In genomic region chr14:48011484-48011883, GRCh38 we compare ENCODE assay signal across 6 cellular contexts.
A peak's percentile ranks its signal among the peaks of the same experiment; 100 is the strongest.
DNase-seq lines count a peak whose midpoint lies in the region; ATAC-seq and TF ChIP-seq lines count a peak whose summit lies in the region.
"Not testable (repeated sequence)": the region's sequence is repeated elsewhere in the genome, so short reads cannot be mapped to it uniquely, and the experiment has no call there.

No MANE protein-coding gene starts in this region.

- not testable (repeated sequence) for H3K4me1 ChIP-seq in endodermal cell (ENCODE audit: control insufficient read depth, insufficient read depth, low read length); iPS-18a (ENCODE audit: control insufficient read depth, low read depth, low read length)

- H3K9me3 Mint-ChIP-seq in WTC11: peaks cover 21% of the 10 kb centered on the region
- H3K9me3 Mint-ChIP-seq in endodermal cell, neural crest cell: not testable (repeated sequence)

- not testable (repeated sequence) for ATAC-seq in WTC11

- DNase-seq in ELF-1 (ENCODE audit: low read depth, low spot score) (peak; percentile 17), NCI-H82 treated with DMSO at 0.1 percent for 48 hours (lab: John Stamatoyannopoulos, UW; ENCODE audit: unreplicated experiment) (peak; percentile 31), WTC11 (ENCODE audit: low spot score) (peak; percentile 16), endodermal cell (peak; percentile 55)
- not testable (repeated sequence) for DNase-seq in neural crest cell (ENCODE audit: low read depth, low spot score)

- CTCF ChIA-PET in WTC11 (lab: Charles Lee): not testable (repeated sequence)

- peaks cover 27% of the 10 kb centered on the region for H3K4me1 Mint-ChIP-seq in WTC11
- peaks cover 26% of the 10 kb centered on the region for H3K4me1 Mint-ChIP-seq in endodermal cell
- H3K4me1 Mint-ChIP-seq in neural crest cell: not testable (repeated sequence)

- not testable (repeated sequence) for H3K9me3 ChIP-seq in endodermal cell (ENCODE audit: control insufficient read depth, low read length); iPS-18a (ENCODE audit: control insufficient read depth, low read depth, low read length)

- POLR2A ChIA-PET in WTC11 (lab: Charles Lee): not testable (repeated sequence)

- H3K36me3 ChIP-seq in endodermal cell (ENCODE audit: control insufficient read depth, insufficient read depth, low read length); iPS-18a (ENCODE audit: control insufficient read depth, low read depth, low read length): not testable (repeated sequence)

- H3K36me3 Mint-ChIP-seq in WTC11; endodermal cell (ENCODE audit: low read depth); neural crest cell (ENCODE audit: low read depth): not testable (repeated sequence)

- not testable (repeated sequence) for TF ChIP-seq CTCF in WTC11 (IDR thresholded peaks at IDR 0.05); endodermal cell (conservative IDR thresholded peaks at IDR 0.05); neural crest cell (conservative IDR thresholded peaks at IDR 0.05)

- not testable (repeated sequence) for H3K27me3 ChIP-seq in endodermal cell (ENCODE audit: control insufficient read depth, insufficient read depth, low read length, poor library complexity, severe bottlenecking); iPS-18a (ENCODE audit: control insufficient read depth, insufficient read depth, low read length)

- not testable (repeated sequence) for H3K27ac ChIP-seq in endodermal cell (ENCODE audit: low read depth, low read length); iPS-18a (ENCODE audit: low read length)

- H3K4me3 ChIP-seq in endodermal cell (ENCODE audit: low read length): not testable (repeated sequence)
- peak overlapping the region; percentile 31 for H3K4me3 ChIP-seq in iPS-18a (ENCODE audit: low read length)

- not testable (repeated sequence) for H3K27me3 Mint-ChIP-seq in WTC11 (ENCODE audit: low read depth); endodermal cell (ENCODE audit: insufficient read depth); neural crest cell (ENCODE audit: low read depth)

- H3K9ac ChIP-seq in endodermal cell (ENCODE audit: extremely low read depth, low read length, poor library complexity, severe bottlenecking); iPS-18a (ENCODE audit: low read length): not testable (repeated sequence)

- WGBS in endodermal cell (ENCODE audit: insufficient coverage in 1 of 2, insufficient read length in 1 of 2), 2 experiments: 72 to 75% methylated on average over 7 to 12 of the region's 12 CpGs

- not testable (repeated sequence) for H3K27ac Mint-ChIP-seq in WTC11
- H3K27ac Mint-ChIP-seq in endodermal cell: peak overlapping the region; percentile 18
- peak overlapping the region; percentile 51 for H3K27ac Mint-ChIP-seq in neural crest cell (ENCODE audit: unreplicated experiment)

- peak overlapping the region; percentile 49 for H3K4me3 Mint-ChIP-seq in WTC11
- H3K4me3 Mint-ChIP-seq in endodermal cell: not testable (repeated sequence)
- peak overlapping the region; percentile 0 for H3K4me3 Mint-ChIP-seq in neural crest cell
